ENCODE assay signal across 18 cellular contexts in genomic region chr14:76786556-76786955, GRCh38. TPM values are rescaled to one million over a fixed set of nuclear protein-coding genes. Genes with fewer than 3 reads are reported as not detected.
DNase-seq lines count a peak whose midpoint lies in the region; ATAC-seq lines count a peak whose summit lies in the region.
"Had no signal": no experiment of that assay in that cellular context is flagged by ENCODE, and none has a peak within 500 bp of the region (broad histone marks: within the 10 kb centered on the region; RNA-seq: fewer than 3 reads in every experiment).

No MANE protein-coding gene starts in this region.

- H3K9me3 Mint-ChIP-seq in T-cell: no peaks in the 10 kb centered on the region
- H3K9me3 Mint-ChIP-seq: CD4-positive, alpha-beta T cell; GM23338 had no signal

- no peak for ATAC-seq in T-cell (replicated peaks in 1 of 4)
- no peak for ATAC-seq in HG03565 (IDR thresholded peaks at IDR 0.05; ENCODE audit: unreplicated experiment)
- ATAC-seq: GM23338, K562 had no signal

- peaks cover 35% of the 10 kb centered on the region for H3K36me3 Mint-ChIP-seq in T-cell

- H3K4me3 Mint-ChIP-seq in T-cell: no peak overlapping the region
- H3K4me3 Mint-ChIP-seq: B cell; CD4-positive, alpha-beta T cell; GM23338 had no signal

- H3K27ac ChIP-seq in angular gyrus (ENCODE audit: low read depth, low read length) (peak overlapping the region; percentile 54), layer of hippocampus (ENCODE audit: low read depth, low read length) (peak overlapping the region; percentile 2)

- peaks cover 17 to 26% (median 24%) of the 10 kb centered on the region in 3 donors for H3K4me1 Mint-ChIP-seq in T-cell
- H3K4me1 Mint-ChIP-seq: B cell had no signal

- no peaks in the 10 kb centered on the region for H3K27me3 Mint-ChIP-seq in T-cell
- H3K27me3 Mint-ChIP-seq: B cell; CD4-positive, alpha-beta T cell had no signal

- POLR2A ChIA-PET in T-cell (lab: Charles Lee): no interaction called here

- no peaks in the 10 kb centered on the region for H3K27me3 ChIP-seq in layer of hippocampus (ENCODE audit: control insufficient read depth, insufficient read depth, low read length)

- DNase-seq in Ammon's horn (ENCODE audit: low spot score) (peak; percentile 52), NCI-H1694 (lab: John Stamatoyannopoulos, UW) (peak; percentile 88), T-cell (no peak), SHP77 treated with DMSO at 0.1 percent for 48 hours (lab: John Stamatoyannopoulos, UW) (no peak)
- no peak for DNase-seq in activated T-cell treated with anti-CD3 and anti-CD28 coated beads, Interleukin-2, amount 50 U/mL, for 1 hour
- DNase-seq: Calu3; CD4-positive, alpha-beta T cell; DND-41; NCI-H1436 treated with DMSO at 0.1 percent for 48 hours; NCI-H446 treated with DMSO at 0.1 percent for 48 hours had no signal

- H3K27ac Mint-ChIP-seq in T-cell: no peak overlapping the region
- H3K27ac Mint-ChIP-seq: B cell; CD4-positive, alpha-beta T cell; GM23338 had no signal

- CTCF ChIA-PET in T-cell (lab: Charles Lee): interaction anchor here in 1 of 2 donors (0.6 kb wide), 2 partner anchors 358 to 788 kb away, joined by 4 to 7 read pairs; no protein-coding TSS in a partner anchor

RNA-seq across cellular contexts. Expression of gene VASH1, which starts 25.3 kb away (rescaled TPM):
- 10 to 100 TPM in 3 of 5 donors, 1 to 10 TPM in 2; 3.8 to 14.9 (median 10.3) TPM for total RNA-seq in T-cell
- total RNA-seq: OCI-LY7 had no signal

RNA-seq across cellular contexts. Expression of gene ANGEL1, which starts 26.1 kb away (rescaled TPM):
- total RNA-seq in T-cell: 10 to 100 TPM; 15.4 to 33.7 (median 28.3) TPM

RNA-seq across cellular contexts. Expression of gene LRRC74A, which starts 39.7 kb away (rescaled TPM):
- not detected for total RNA-seq in T-cell
- total RNA-seq: B cell; Calu3; CD4-positive, alpha-beta T cell; GM23338; K562; OCI-LY7; RPMI7951 had no signal

Comparison
In these comparisons a context has a peak if more than half of its experiments do, and no peak if none do; other contexts are left out.
1. DNase-seq: peak in Ammon's horn (single experiment) and NCI-H1694 (single experiment); none in T-cell (0 of 34), activated T-cell treated with anti-CD3 and anti-CD28 coated beads, Interleukin-2, amount 50 U/mL, for 1 hour (single experiment) and SHP77 treated with DMSO at 0.1 percent for 48 hours (single experiment).